ENCODE assay signal across 9 cellular contexts in genomic region chr5:35230043-35230611, GRCh38. TPM values are rescaled to one million over a fixed set of nuclear protein-coding genes. Genes with fewer than 3 reads are reported as not detected.
A peak's percentile ranks its signal among the peaks of the same experiment; 100 is the strongest.
DNase-seq lines count a peak whose midpoint lies in the region; ATAC-seq and TF ChIP-seq lines count a peak whose summit lies in the region.
"Had no signal": no experiment of that assay in that cellular context is flagged by ENCODE, and none has a peak within 500 bp of the region (broad histone marks: within the 10 kb centered on the region; RNA-seq: fewer than 3 reads in every experiment).

TSS of gene PRLR (minus strand) at chr5:35230487. CDS start at chr5:35089620, 140,867 bp downstream.

- H3K9ac ChIP-seq in IMR-90 (ENCODE audit: low read depth, low read length): no peak within 1 kb of the TSS

- H3K18ac ChIP-seq in IMR-90 (ENCODE audit: low read depth, low read length): no peak within 1 kb of the TSS

- POLR2A ChIA-PET in BJ (lab: Charles Lee): interaction anchor here (0.6 kb wide), 1 partner anchor 91 kb away, joined by 4 read pairs; no protein-coding TSS in a partner anchor
- POLR2A ChIA-PET in IMR-90 (lab: Charles Lee; ENCODE audit: unreplicated experiment): interaction anchor here (0.6 kb wide), 1 partner anchor 111 kb away, joined by 4 read pairs; no protein-coding TSS in a partner anchor

- no peak within 1 kb of the TSS for H3K56ac ChIP-seq in IMR-90 (ENCODE audit: extremely low read depth, insufficient read depth, low read length)

- no peak within 1 kb of the TSS for H2BK20ac ChIP-seq in IMR-90 (ENCODE audit: low read depth, low read length)

- peak within 1 kb of the TSS; percentile 71 for H3K4me2 ChIP-seq in IMR-90 (ENCODE audit: low read depth, low read length)

- dilution Hi-C loops in IMR-90 (cut with HindIII; ENCODE audit: low sequenced_read_pairs, unreplicated experiment): no loop called here

- H3K9me1 ChIP-seq in IMR-90 (ENCODE audit: insufficient read depth, low read length): no peaks in the 10 kb centered on the region

- H3K27ac ChIP-seq in IMR-90 (ENCODE audit: insufficient read depth, low read length): no peak within 1 kb of the TSS
- H3K27ac ChIP-seq in skin epidermis: peak within 1 kb of the TSS in 9 of 21 experiments; percentile 15 to 74 (median 45)
- H3K27ac ChIP-seq: neutrophil had no signal

- H3K4me1 ChIP-seq in IMR-90 (ENCODE audit: control insufficient read depth, insufficient read depth, low read length): no peaks in the 10 kb centered on the region; the same call in 1 of the 2 replicates

- TF ChIP-seq POLR2A in IMR-90 (IDR thresholded peaks at IDR 0.05; ENCODE audit: low read depth, low read length): no peak

- peaks cover 23% of the 10 kb centered on the region for H3K27me3 ChIP-seq in BJ (ENCODE audit: control insufficient read depth, insufficient read depth, low read length)
- H3K27me3 ChIP-seq in IMR-90 (ENCODE audit: control insufficient read depth, insufficient read depth, low read length): peaks cover 50% of the 10 kb centered on the region

- no peak within 1 kb of the TSS for H4K8ac ChIP-seq in IMR-90 (ENCODE audit: low read depth in 2 of 2, low read length in 2 of 2)

- H2AK5ac ChIP-seq in IMR-90 (ENCODE audit: low read depth, low read length): no peak within 1 kb of the TSS

- no peak within 1 kb of the TSS for H3K4ac ChIP-seq in IMR-90 (ENCODE audit: low read depth, low read length)

- WGBS in IMR-90 (ENCODE audit: extremely low coverage in 2 of 2, insufficient read length in 1 of 2), 2 experiments: 5% methylated on average over 12 of the region's 42 CpGs; no CpG with 5 or more reads in 1 of the 2 experiments

- peak within 1 kb of the TSS; percentile 79 for H2AFZ ChIP-seq in IMR-90 (replicated peaks; ENCODE audit: low read length, poor library complexity)

- no peak within 1 kb of the TSS for H4K91ac ChIP-seq in IMR-90 (ENCODE audit: insufficient read depth, low read depth, low read length)

- H3K23ac ChIP-seq in IMR-90 (ENCODE audit: low read depth, low read length): no peak within 1 kb of the TSS

- H3K4me3 ChIP-seq in BJ (ENCODE audit: low read depth, low read length) (peak within 1 kb of the TSS; percentile 33), IMR-90 (ENCODE audit: insufficient read depth, low read depth, low read length) (no peak within 1 kb of the TSS), astrocyte of the cerebellum (ENCODE audit: low read depth, low read length) (peak within 1 kb of the TSS; percentile 27), skin epidermis (peak within 1 kb of the TSS; percentile 12 to 52 (median 37))

- peak within 1 kb of the TSS; percentile 11 for H2AK9ac ChIP-seq in IMR-90 (replicated peaks; ENCODE audit: low read depth, low read length, poor library complexity)

- ATAC-seq in GM19395 (IDR thresholded peaks at IDR 0.05; ENCODE audit: unreplicated experiment) (peak; percentile 33), IMR-90 (ENCODE audit: low read depth) (peak; percentile 54), GM21360 (IDR thresholded peaks at IDR 0.05; ENCODE audit: unreplicated experiment) (no peak)

- H3K9me3 ChIP-seq in IMR-90 (ENCODE audit: control insufficient read depth, insufficient read depth, low read length): no peaks in the 10 kb centered on the region
- H3K9me3 ChIP-seq: neutrophil had no signal

- H3K36me3 ChIP-seq in BJ (ENCODE audit: control insufficient read depth, insufficient read depth, low read length) (no peaks in the 10 kb centered on the region), IMR-90 (ENCODE audit: control insufficient read depth, insufficient read depth, low read length) (no peaks in the 10 kb centered on the region)
- H3K36me3 ChIP-seq: neutrophil had no signal

- no TSS peak for BruUV-seq in IMR-90 (replicated peaks; lab: Mats Ljungman, UMichigan)

- CTCF ChIA-PET in BJ (lab: Yijun Ruan, JAX): interaction anchor here (0.6 to 1.3 kb wide), 5 partner anchors 15 to 755 kb away, joined by 3 to 4 read pairs (median 3); no protein-coding TSS in a partner anchor
- CTCF ChIA-PET in IMR-90 (lab: Yijun Ruan, JAX): no interaction called here

- H2BK5ac ChIP-seq in IMR-90 (ENCODE audit: low read depth, low read length, poor library complexity, severe bottlenecking): no peak within 1 kb of the TSS

- H4K20me1 ChIP-seq in IMR-90 (ENCODE audit: insufficient read depth, low read length): no peaks in the 10 kb centered on the region

- DNase-seq in BJ (ENCODE audit: low read depth): peak; percentile 26
- DNase-seq in IMR-90: peak; percentile 8
- DNase-seq in astrocyte of the cerebellum (ENCODE audit: low read depth): no peak
- peak; percentile 38 for DNase-seq in iPS-NIHi11 (ENCODE audit: low spot score)
- no peak for DNase-seq in stimulated activated CD8-positive, alpha-beta memory T cell treated with anti-CD3 and anti-CD28 coated beads, Interleukin-4, amount 100 ng/mL, for 48 hours

- in situ Hi-C loops in IMR-90 (cut with MboI; ENCODE audit: low sequenced_read_pairs) (no loop called here), astrocyte of the cerebellum (cut with HindIII; ENCODE audit: low sequenced_read_pairs) (no loop called here)

- H3K14ac ChIP-seq in IMR-90 (replicated peaks; ENCODE audit: low read depth, low read length): no peak within 1 kb of the TSS

- TF ChIP-seq CTCF in BJ (IDR thresholded peaks at IDR 0.05; ENCODE audit: insufficient read depth, low read depth, low read length) (no peak), IMR-90 (conservative IDR thresholded peaks at IDR 0.05; ENCODE audit: low read depth, low read length) (no peak), astrocyte of the cerebellum (IDR thresholded peaks at IDR 0.05; ENCODE audit: low read depth, low read length, missing control alignments) (no peak)

- intact Hi-C loops in IMR-90 (cut with micrococcal nuclease): no loop called here

- no peak for TF ChIP-seq RAD21 in IMR-90 (IDR thresholded peaks at IDR 0.05; ENCODE audit: low read length)

- H2BK15ac ChIP-seq in IMR-90 (ENCODE audit: low read depth, low read length): no peak within 1 kb of the TSS

- no peaks in the 10 kb centered on the region for H3K79me1 ChIP-seq in IMR-90 (ENCODE audit: low read depth in 1 of 2, low read length in 2 of 2)

- no peak within 1 kb of the TSS for H2BK120ac ChIP-seq in IMR-90 (ENCODE audit: low read depth, low read length)

- H4K5ac ChIP-seq in IMR-90 (ENCODE audit: low read depth, low read length): no peak within 1 kb of the TSS

TF ChIP-seq in IMR-90, 13 proteins besides CTCF, POLR2A, EP300 and RAD21:
- TF ChIP-seq RCOR1 (IDR thresholded peaks at IDR 0.05; ENCODE audit: insufficient replicate concordance, low read length) (no peak), CEBPB (IDR thresholded peaks at IDR 0.05; ENCODE audit: low read depth, low read length) (peak; percentile 53; the same call in 1 of the 2 replicates)

RNA-seq across cellular contexts. Expression of gene PRLR, which starts in this region (rescaled TPM):
- polyA plus RNA-seq in BJ (2011; rRNA removed) (0.34 and 0.59 TPM in 2 replicates), IMR-90 (2012; rRNA removed) (0.16 and 0.24 TPM in 2 replicates)
- polyA minus RNA-seq in BJ (2011; rRNA and poly(A)+ RNA removed): 0.67 and 1.4 TPM in 2 replicates
- 0.54 and 0.56 TPM in 2 replicates for total RNA-seq in IMR-90 (2012; rRNA removed)
- 0.04 and 0.13 TPM in 2 replicates for polyA plus RNA-seq in IMR-90 (2012; cell fraction: cytosol; rRNA removed)
- polyA plus RNA-seq in IMR-90 (2012; cell fraction: nucleus; rRNA removed; ENCODE audit: low replicate concordance): 0.12 and 0.25 TPM in 2 replicates

Comparison
In these comparisons a context has a peak if more than half of its experiments do, and no peak if none do; other contexts are left out.
1. Peak in DNase-seq, ATAC-seq and H3K4me2 ChIP-seq in IMR-90; RNA of the gene not detected or under 1 TPM.
2. DNase-seq: peak in BJ (single experiment) and iPS-NIHi11 (single experiment); none in astrocyte of the cerebellum (single experiment) and stimulated activated CD8-positive, alpha-beta memory T cell treated with anti-CD3 and anti-CD28 coated beads, Interleukin-4, amount 100 ng/mL, for 48 hours (single experiment).